In the genomic region with DNA sequence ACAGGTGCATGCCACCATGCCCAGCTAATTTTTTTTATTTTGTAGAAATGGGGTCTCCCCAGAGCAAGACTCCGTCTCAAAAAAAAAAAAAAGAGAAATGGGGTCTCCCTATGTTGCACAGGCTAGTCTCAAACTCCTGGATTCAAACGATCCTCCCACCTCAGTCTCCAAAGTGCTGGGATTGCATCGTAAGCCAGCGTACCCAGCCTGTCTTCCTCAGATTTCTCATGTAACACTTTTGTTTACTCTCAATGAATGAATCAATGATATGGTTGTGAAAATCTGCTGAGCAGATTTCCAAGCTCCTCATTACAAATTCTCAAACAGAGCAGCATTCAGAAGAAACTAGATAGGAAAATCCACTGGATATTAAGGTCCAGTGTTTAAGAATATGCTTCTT, we compare ENCODE assay signal across 27 cellular contexts. TPM values are rescaled to one million over a fixed set of nuclear protein-coding genes. Genes with fewer than 3 reads are reported as not detected.
A peak's percentile ranks its signal among the peaks of the same experiment; 100 is the strongest.
DNase-seq lines count a peak whose midpoint lies in the region; ATAC-seq and TF ChIP-seq lines count a peak whose summit lies in the region.
"Had no signal": no experiment of that assay in that cellular context is flagged by ENCODE, and none has a peak within 500 bp of the region (broad histone marks: within the 10 kb centered on the region; RNA-seq: fewer than 3 reads in every experiment).

No MANE protein-coding gene starts in this region.

- intact Hi-C loops in Right ventricle myocardium inferior (cut with DNase I) = no loop called here

- TF ChIP-seq CTCF in AG04450 (IDR thresholded peaks at IDR 0.05; ENCODE audit: low read depth, low read length) (no peak), HEK293 (tag by site-specific recombination; IDR thresholded peaks at IDR 0.05) (no peak), nephron progenitor cell (IDR thresholded peaks at IDR 0.05) (no peak)

- H3K9me3 ChIP-seq in AG04450 (ENCODE audit: control insufficient read depth, insufficient read depth, low read length) (no peaks in the 10 kb centered on the region), HEK293 (ENCODE audit: control insufficient read depth, insufficient read depth, low read depth, low read length) (no peaks in the 10 kb centered on the region)
- H3K9me3 ChIP-seq: left lung, psoas muscle, upper lobe of left lung had no signal

- no peaks in the 10 kb centered on the region for H3K4me1 ChIP-seq in HEK293 (ENCODE audit: control insufficient read depth, insufficient read depth, low read length)

- no peak for ATAC-seq in Right ventricle myocardium inferior
- no peak for ATAC-seq in HG02798 (IDR thresholded peaks at IDR 0.05; ENCODE audit: poor library complexity, unreplicated experiment)
- ATAC-seq: left lung, psoas muscle had no signal

- H3K4me3 Mint-ChIP-seq in nephron progenitor cell = no peak overlapping the region
- H3K4me3 Mint-ChIP-seq: activated CD4-positive, alpha-beta T cell treated with anti-CD3 and anti-CD28 coated beads, Interleukin-2, amount 10 ng/mL, durations not matched to agents 24 days and 14 days; activated naive CD4-positive, alpha-beta T cell treated with anti-CD3 and anti-CD28 coated beads, Interleukin-2, amount 50 U/mL, for 24 hours; CD4-positive, alpha-beta memory T cell had no signal

- no peaks in the 10 kb centered on the region for H3K27me3 Mint-ChIP-seq in nephron progenitor cell (ENCODE audit: low read depth, poor library complexity)
- H3K27me3 Mint-ChIP-seq: activated CD4-positive, alpha-beta T cell treated with anti-CD3 and anti-CD28 coated beads, Interleukin-2, amount 10 ng/mL, durations not matched to agents 24 days and 14 days; activated naive CD4-positive, alpha-beta T cell treated with anti-CD3 and anti-CD28 coated beads, Interleukin-2, amount 50 U/mL, for 24 hours; CD4-positive, alpha-beta memory T cell had no signal

- H3K27ac ChIP-seq in AG04450 (ENCODE audit: low read depth, low read length) (no peak overlapping the region), HEK293 (ENCODE audit: extremely low read depth, low read depth, low read length) (no peak overlapping the region)
- H3K27ac ChIP-seq: brain microvascular endothelial cell, dorsolateral prefrontal cortex, HL-60, left lung, psoas muscle, upper lobe of left lung, WERI-Rb-1 had no signal

- CTCF ChIA-PET in AG04450 (lab: Charles Lee) = interaction anchor here (0.5 to 2.0 kb wide), 10 partner anchors 17 to 369 kb away, joined by 3 to 8 read pairs (median 4); partner anchors contain the start of gene FOXD2
- CTCF ChIA-PET in HEK293 (lab: Yijun Ruan, JAX) = interaction anchor here (0.6 to 0.8 kb wide), 5 partner anchors 35 to 315 kb away, joined by 3 to 4 read pairs (median 3); no protein-coding TSS in a partner anchor

- H3K36me3 ChIP-seq in HEK293 (ENCODE audit: control insufficient read depth in 2 of 2, insufficient read depth in 1 of 2, low read length in 2 of 2) = peaks cover 9 to 14% of the 10 kb centered on the region in 2 experiments; a peak in 2 of 3 replicates
- H3K36me3 ChIP-seq: upper lobe of left lung had no signal

- peak overlapping the region; percentile 84 for H3K27ac Mint-ChIP-seq in nephron progenitor cell
- H3K27ac Mint-ChIP-seq: activated CD4-positive, alpha-beta T cell treated with anti-CD3 and anti-CD28 coated beads, Interleukin-2, amount 10 ng/mL, durations not matched to agents 24 days and 14 days; activated naive CD4-positive, alpha-beta T cell treated with anti-CD3 and anti-CD28 coated beads, Interleukin-2, amount 50 U/mL, for 24 hours had no signal

- peaks cover 41% of the 10 kb centered on the region for H3K36me3 Mint-ChIP-seq in nephron progenitor cell (ENCODE audit: low read depth)

- H3K27me3 ChIP-seq in AG04450 (ENCODE audit: control insufficient read depth, insufficient read depth, low read length) = no peaks in the 10 kb centered on the region
- H3K27me3 ChIP-seq: brain microvascular endothelial cell, dorsolateral prefrontal cortex, left lung, upper lobe of left lung had no signal

- peak; percentile 18 for DNase-seq in AG04450 (ENCODE audit: low read depth, low spot score)
- DNase-seq in fibroblast of gingiva (ENCODE audit: low read depth) = peak; percentile 44
- DNase-seq in nephron progenitor cell = no peak
- no peak for DNase-seq in SKM-1 (lab: John Stamatoyannopoulos, UW; ENCODE audit: unreplicated experiment)
- no peak for DNase-seq in Right ventricle myocardium inferior (ENCODE audit: missing footprints)
- DNase-seq in NCI-H1694 treated with DMSO at 0.1 percent for 48 hours (lab: John Stamatoyannopoulos, UW) = no peak
- DNase-seq: activated CD4-positive, alpha-beta T cell treated with anti-CD3 and anti-CD28 coated beads, Interleukin-2, amount 10 ng/mL, durations not matched to agents 24 days and 14 days; activated CD8-positive, alpha-beta memory T cell treated with anti-CD3 and anti-CD28 coated beads for 24 hours; activated T-cell treated with anti-CD3 and anti-CD28 coated beads for 4 hours; amygdala; brain microvascular endothelial cell; CD4-positive, alpha-beta memory T cell; left lung; mesendoderm; MM.1S; NCI-H1436; psoas muscle; stimulated activated CD4-positive, alpha-beta T cell treated with anti-CD3 and anti-CD28 coated beads, Interleukin-4, amount 100 ng/mL, for 24 hours; substantia nigra; T1000; upper lobe of left lung; WERI-Rb-1 had no signal

- no peaks in the 10 kb centered on the region for H3K9me3 Mint-ChIP-seq in nephron progenitor cell
- H3K9me3 Mint-ChIP-seq: activated CD4-positive, alpha-beta T cell treated with anti-CD3 and anti-CD28 coated beads, Interleukin-2, amount 10 ng/mL, durations not matched to agents 24 days and 14 days; activated naive CD4-positive, alpha-beta T cell treated with anti-CD3 and anti-CD28 coated beads, Interleukin-2, amount 50 U/mL, for 24 hours; CD4-positive, alpha-beta memory T cell had no signal

- peaks cover 13% of the 10 kb centered on the region for H3K4me1 Mint-ChIP-seq in nephron progenitor cell

- no peak overlapping the region for H3K4me3 ChIP-seq in AG04450 (ENCODE audit: low read depth, low read length)
- no peak overlapping the region for H3K4me3 ChIP-seq in HEK293 (ENCODE audit: low read depth, low read length)
- H3K4me3 ChIP-seq: dorsolateral prefrontal cortex, left lung, psoas muscle, upper lobe of left lung had no signal

- POLR2A ChIA-PET in AG04450 (lab: Yijun Ruan, JAX) = interaction anchor here (0.7 to 1.1 kb wide), 2 partner anchors 26 to 89 kb away, joined by 3 read pairs; partner anchors contain the start of gene STIL
- POLR2A ChIA-PET in HEK293 (lab: Yijun Ruan, JAX) = interaction anchor here (0.7 kb wide), 1 partner anchor 374 kb away, joined by 5 read pairs; no protein-coding TSS in a partner anchor

TF ChIP-seq in HEK293, 187 proteins besides CTCF, POLR2A, EP300 and RAD21 (continues in another document):
- 0 out of 2 replicates have a peak, but pooled peaks have one; percentile 28 for TF ChIP-seq ZNF335 (tag by site-specific recombination; conservative IDR thresholded peaks at IDR 0.05)
- TF ChIP-seq TRIM28 (IDR thresholded peaks at IDR 0.05; ENCODE audit: borderline replicate concordance, low read length) = no peak
- 0 out of 2 replicates have a peak, but pooled peaks have one; percentile 19 for TF ChIP-seq ZBTB17 (tag by site-specific recombination; IDR thresholded peaks at IDR 0.05)
- peak; percentile 81; the same call in 1 of the 2 replicates for TF ChIP-seq ZNF24 (tag by site-specific recombination; IDR thresholded peaks at IDR 0.05)
- TF ChIP-seq ZNF791 (tag by site-specific recombination; IDR thresholded peaks at IDR 0.05) = no peak
- 0 out of 2 replicates have a peak, but pooled peaks have one; percentile 18 for TF ChIP-seq ZFHX2 (tag by site-specific recombination; conservative IDR thresholded peaks at IDR 0.05)
- no peak for TF ChIP-seq KLF17 (tag by site-specific recombination; IDR thresholded peaks at IDR 0.05)
- TF ChIP-seq ZNF26 (tag by site-specific recombination; IDR thresholded peaks at IDR 0.05) = no peak
- TF ChIP-seq ZNF704 (tag by site-specific recombination; IDR thresholded peaks at IDR 0.05) = no peak
- no peak for TF ChIP-seq ZNF221 (tag by site-specific recombination; IDR thresholded peaks at IDR 0.05; ENCODE audit: borderline replicate concordance)
- TF ChIP-seq ZNF391 (tag by site-specific recombination; IDR thresholded peaks at IDR 0.05; ENCODE audit: borderline replicate concordance, low read depth) = no peak
- no peak for TF ChIP-seq ZNF184 (tag by site-specific recombination; IDR thresholded peaks at IDR 0.05)
- TF ChIP-seq ZNF324 (tag by site-specific recombination; IDR thresholded peaks at IDR 0.05) = no peak

RNA-seq across cellular contexts. Expression of gene CMPK1, which starts 6.6 kb away (rescaled TPM):
- 44.3 and 68.7 TPM in 2 replicates for polyA plus RNA-seq in AG04450 (2011; rRNA removed)
- polyA minus RNA-seq in AG04450 (2011; rRNA and poly(A)+ RNA removed) = 11.0 and 25.5 TPM in 2 replicates
- 77.4 TPM for total RNA-seq in Right ventricle myocardium inferior

RNA-seq across cellular contexts. Expression of gene STIL, which starts 26.3 kb away (rescaled TPM):
- polyA plus RNA-seq in AG04450 (2011; rRNA removed) = 3.5 and 6.4 TPM in 2 replicates
- polyA minus RNA-seq in AG04450 (2011; rRNA and poly(A)+ RNA removed) = 8.7 and 16.9 TPM in 2 replicates
- 0.73 TPM for total RNA-seq in Right ventricle myocardium inferior

Comparison
In these comparisons a context has a peak if more than half of its experiments do, and no peak if none do; other contexts are left out.
1. DNase-seq: peak in AG04450 (single experiment) and fibroblast of gingiva (single experiment); none in nephron progenitor cell (single experiment), SKM-1 (single experiment), Right ventricle myocardium inferior (single experiment) and NCI-H1694 treated with DMSO at 0.1 percent for 48 hours (single experiment).